In genomic region chr7:142091957-142092356, GRCh38 we compare ENCODE assay signal across 28 cellular contexts. TPM values are rescaled to one million over a fixed set of nuclear protein-coding genes. Genes with fewer than 3 reads are reported as not detected.
"Had no signal": no experiment of that assay in that cellular context is flagged by ENCODE, and none has a peak within 500 bp of the region (broad histone marks: within the 10 kb centered on the region; RNA-seq: fewer than 3 reads in every experiment).

No MANE protein-coding gene starts in this region.

- H3K9me3 ChIP-seq: stomach, suprapubic skin, testis, thoracic aorta, thyroid gland, tibial artery, tibial nerve, transverse colon, upper lobe of left lung, upper lobe of right lung, uterus, vagina had no signal

- H3K4me3 ChIP-seq: stomach, suprapubic skin, testis, thoracic aorta, thyroid gland, tibial artery, tibial nerve, transverse colon, upper lobe of left lung, upper lobe of right lung, uterus, vagina had no signal

- ATAC-seq: stimulated activated effector memory CD8-positive, alpha-beta T cell treated with anti-CD3 and anti-CD28 coated beads, Interleukin-12 subunit alpha, Interleukin-12 subunit beta, amount 100 ng/mL, for 72 hours; stimulated activated memory B cell treated with anti-CD40 and anti-IgM and Interleukin-4, amounts not matched to agents 10 μg/mL and 1 μg/mL and 100 μg/mL, for 72 hours; stimulated activated naive B cell treated with anti-CD40 and anti-IgM and Interleukin-4, amounts not matched to agents 10 μg/mL and 1 μg/mL and 100 μg/mL, for 72 hours; stimulated activated naive CD8-positive, alpha-beta T cell treated with anti-CD3 and anti-CD28 coated beads, Interleukin-15, amount 100 ng/mL, for 72 hours; stimulated activated naive CD8-positive, alpha-beta T cell treated with anti-CD3 and anti-CD28 coated beads, Interleukin-15, Interleukin-2, amounts not matched to agents 100 U/mL and 50 U/mL, for 24 hours; upper lobe of right lung had no signal

- H3K36me3 ChIP-seq: suprapubic skin, thoracic aorta, thyroid gland, tibial artery, tibial nerve, transverse colon, upper lobe of left lung, upper lobe of right lung, uterus, vagina had no signal

- DNase-seq: stimulated activated CD4-positive, alpha-beta T cell treated with anti-CD3 and anti-CD28 coated beads, Interleukin-2, amount 100 ng/mL, for 48 hours; stimulated activated CD4-positive, alpha-beta T cell treated with anti-CD3 and anti-CD28 coated beads, Interleukin-4, amount 100 ng/mL, for 1 hour; stimulated activated CD4-positive, alpha-beta T cell treated with anti-CD3 and anti-CD28 coated beads, Interleukin-4, amount 100 ng/mL, for 24 hours; stimulated activated CD4-positive, alpha-beta T cell treated with anti-CD3 and anti-CD28 coated beads, Interleukin-4, amount 100 ng/mL, for 4 hours; stimulated activated CD8-positive, alpha-beta memory T cell treated with anti-CD3 and anti-CD28 coated beads, Interleukin-4, amount 100 ng/mL, for 48 hours; stimulated activated naive B cell treated with anti-CD40 and anti-IgM and Interleukin-4, amounts not matched to agents 10 μg/mL and 1 μg/mL and 100 μg/mL, for 72 hours; stimulated activated naive CD4-positive, alpha-beta T cell; stimulated activated naive CD4-positive, alpha-beta T cell treated with Interleukin-2 at 50 U/mL for 16 hours; stimulated activated naive CD8-positive, alpha-beta T cell treated with anti-CD3 and anti-CD28 coated beads, Interleukin-15, amount 100 ng/mL, for 72 hours; stimulated activated naive CD8-positive, alpha-beta T cell treated with anti-CD3 and anti-CD28 coated beads, Interleukin-15, Interleukin-2, amounts not matched to agents 100 U/mL and 50 U/mL, for 24 hours; stomach; substantia nigra; testis; thyroid gland; tibial artery; transverse colon; trophoblast cell; upper lobe of left lung; upper lobe of right lung; uterus had no signal

- FAIRE-seq: urothelium cell line had no signal

- H3K27ac ChIP-seq: stomach, suprapubic skin, testis, thoracic aorta, thyroid gland, tibial artery, tibial nerve, transverse colon, upper lobe of left lung, upper lobe of right lung, uterus, vagina had no signal

- H3K4me1 ChIP-seq: suprapubic skin, testis, thyroid gland, tibial artery, tibial nerve, transverse colon, upper lobe of left lung, upper lobe of right lung, uterus, vagina had no signal

- H3K27me3 ChIP-seq: stomach, suprapubic skin, testis, thyroid gland, tibial artery, tibial nerve, transverse colon, upper lobe of left lung, upper lobe of right lung, uterus, vagina had no signal

RNA-seq across cellular contexts. Expression of gene MGAM2, which starts 19.6 kb away (rescaled TPM):
- total RNA-seq: thyroid gland, ureter, vagina had no signal
